ENCODE assay signal across 9 cellular contexts in the genomic region with DNA sequence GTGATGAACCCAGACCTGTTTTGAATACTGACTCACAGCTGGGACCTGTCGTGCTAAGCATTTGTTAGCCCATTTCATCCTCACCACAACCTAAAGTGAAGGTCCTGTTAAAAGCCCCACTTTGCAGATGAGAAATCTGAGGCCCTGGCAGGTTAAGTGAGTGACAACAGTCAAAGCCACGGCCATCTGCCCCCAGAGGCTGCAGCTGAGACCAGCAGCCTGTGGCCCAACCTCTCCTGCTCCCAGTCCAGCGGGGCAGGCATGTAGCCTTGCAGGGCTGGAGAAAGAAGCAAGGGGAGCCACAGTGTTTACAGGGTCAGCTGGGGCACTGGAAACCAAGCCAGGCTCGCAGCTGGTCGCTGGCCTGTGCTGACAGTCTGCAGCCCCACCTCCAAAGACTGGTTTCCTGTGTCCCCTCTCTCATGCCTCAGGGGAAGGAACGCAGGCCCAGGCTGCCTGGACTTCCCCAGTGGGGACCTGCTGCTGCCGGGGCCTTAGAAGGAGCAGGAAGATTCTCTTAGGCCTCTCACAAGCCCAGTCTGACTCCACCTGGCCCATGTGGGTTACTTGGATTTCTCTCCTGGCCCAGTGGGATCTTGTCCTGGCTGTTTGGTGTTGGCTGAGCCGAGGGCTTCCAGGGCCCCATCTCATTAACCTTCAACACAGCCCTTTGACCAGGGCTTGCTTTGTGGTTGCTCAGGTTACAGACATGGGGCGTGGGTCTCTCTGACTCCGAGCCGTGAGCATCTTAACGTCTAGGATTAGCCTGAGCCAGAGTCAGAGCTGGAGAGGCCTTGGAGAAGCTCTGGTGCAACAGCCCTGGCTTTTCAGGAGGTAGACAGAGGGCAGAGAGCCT. TPM values are rescaled to one million over a fixed set of nuclear protein-coding genes. Genes with fewer than 3 reads are reported as not detected.
DNase-seq lines count a peak whose midpoint lies in the region; ATAC-seq and TF ChIP-seq lines count a peak whose summit lies in the region.
"Had no signal": no experiment of that assay in that cellular context is flagged by ENCODE, and none has a peak within 500 bp of the region (broad histone marks: within the 10 kb centered on the region; RNA-seq: fewer than 3 reads in every experiment).

No MANE protein-coding gene starts in this region.

- no peaks in the 10 kb centered on the region for H3K36me3 ChIP-seq in psoas muscle (ENCODE audit: insufficient read depth in 1 of 2, low read depth in 1 of 2)

- WGBS in psoas muscle, 3 donors = 21 to 34% (median 23%) methylated on average over 12 of the region's 12 CpGs

- peaks cover 5% of the 10 kb centered on the region for H3K4me1 ChIP-seq in psoas muscle

- H3K4me3 ChIP-seq in fibroblast of villous mesenchyme (ENCODE audit: low read depth, low read length) (no peak overlapping the region), psoas muscle (peak overlapping the region; percentile 60)

- H3K27ac ChIP-seq in psoas muscle = peak overlapping the region; percentile 27

- H3K27me3 ChIP-seq in psoas muscle (ENCODE audit: insufficient read depth in 3 of 3, low read length in 2 of 3) = no peaks in the 10 kb centered on the region

- TF ChIP-seq CTCF in fibroblast of villous mesenchyme (IDR thresholded peaks at IDR 0.05; ENCODE audit: insufficient read depth, low read depth, low read length) (peak; percentile 19), psoas muscle (IDR thresholded peaks at IDR 0.05) (peak; percentile 15), omental fat pad (IDR thresholded peaks at IDR 0.05) (no peak)

- ATAC-seq in HG02973 (IDR thresholded peaks at IDR 0.05; ENCODE audit: unreplicated experiment) = peak; percentile 29
- peak; percentile 43 to 68 (median 52) for ATAC-seq in psoas muscle
- no peak for ATAC-seq in omental fat pad (ENCODE audit: low FRiP score)

- no peaks in the 10 kb centered on the region for H3K9me3 ChIP-seq in psoas muscle

- peak; percentile 67 for DNase-seq in NK-92 treated with Interleukin-12 subunit alpha and Interleukin-12 subunit beta, amount 100 ng/mL, for 24 hours (lab: John Stamatoyannopoulos, UW)
- DNase-seq in NK-92 (lab: John Stamatoyannopoulos, UW; ENCODE audit: unreplicated experiment) = no peak
- DNase-seq in UCSD-AML1 (lab: John Stamatoyannopoulos, UW; ENCODE audit: unreplicated experiment) = peak; percentile 47
- peak; percentile 40 for DNase-seq in fibroblast of villous mesenchyme (ENCODE audit: low read depth)
- peak; percentile 28 to 74 for DNase-seq in psoas muscle
- DNase-seq in omental fat pad (ENCODE audit: low spot score) = no peak
- no peak for DNase-seq in DMS53 (lab: John Stamatoyannopoulos, UW)

- intact Hi-C loops in psoas muscle (cut with DNase I) = no loop called here

RNA-seq across cellular contexts. Expression of a gene that starts 1.7 kb away (rescaled TPM):
- total RNA-seq in fibroblast of villous mesenchyme (under 0.01 and 0.64 TPM in 2 replicates), psoas muscle (1 to 10 TPM; 2.8 to 4.2 (median 3.7) TPM), omental fat pad (10 to 100 TPM; 17.9 to 55.8 (median 27.6) TPM)
- polyA plus RNA-seq in psoas muscle = 1 to 10 TPM; 1.2 to 2.4 (median 2.4) TPM

RNA-seq across cellular contexts. Expression of a gene that starts 29.3 kb away (rescaled TPM):
- total RNA-seq in fibroblast of villous mesenchyme (not detected in 2 replicates), psoas muscle (not detected), omental fat pad (not detected)
- polyA plus RNA-seq in psoas muscle = not detected
- total RNA-seq: renal cortical epithelial cell had no signal

RNA-seq across cellular contexts. Expression of a gene that starts 48.8 kb away (rescaled TPM):
- under 0.01 and 0.86 TPM in 2 replicates for total RNA-seq in fibroblast of villous mesenchyme
- total RNA-seq in psoas muscle = under 1 TPM in 3 of 4 donors, not detected in 1; 0.22 to 0.51 (median 0.48) TPM
- under 1 TPM; 0.13 to 0.27 (median 0.16) TPM for polyA plus RNA-seq in psoas muscle
- total RNA-seq in omental fat pad = 1 to 10 TPM in 3 of 4 donors, not detected in 1; 1.1 to 1.9 (median 1.3) TPM

Comparison
In these comparisons a context has a peak if more than half of its experiments do, and no peak if none do; other contexts are left out.
1. DNase-seq: peak in NK-92 treated with Interleukin-12 subunit alpha and Interleukin-12 subunit beta, amount 100 ng/mL, for 24 hours (single experiment), UCSD-AML1 (single experiment), fibroblast of villous mesenchyme (single experiment) and psoas muscle (2 of 2); none in NK-92 (single experiment), omental fat pad (single experiment) and DMS53 (single experiment).
2. CTCF ChIP-seq: peak in fibroblast of villous mesenchyme (single experiment) and psoas muscle (single experiment); none in omental fat pad (0 of 3).